ENCODE assay signal across 24 cellular contexts in the genomic region with DNA sequence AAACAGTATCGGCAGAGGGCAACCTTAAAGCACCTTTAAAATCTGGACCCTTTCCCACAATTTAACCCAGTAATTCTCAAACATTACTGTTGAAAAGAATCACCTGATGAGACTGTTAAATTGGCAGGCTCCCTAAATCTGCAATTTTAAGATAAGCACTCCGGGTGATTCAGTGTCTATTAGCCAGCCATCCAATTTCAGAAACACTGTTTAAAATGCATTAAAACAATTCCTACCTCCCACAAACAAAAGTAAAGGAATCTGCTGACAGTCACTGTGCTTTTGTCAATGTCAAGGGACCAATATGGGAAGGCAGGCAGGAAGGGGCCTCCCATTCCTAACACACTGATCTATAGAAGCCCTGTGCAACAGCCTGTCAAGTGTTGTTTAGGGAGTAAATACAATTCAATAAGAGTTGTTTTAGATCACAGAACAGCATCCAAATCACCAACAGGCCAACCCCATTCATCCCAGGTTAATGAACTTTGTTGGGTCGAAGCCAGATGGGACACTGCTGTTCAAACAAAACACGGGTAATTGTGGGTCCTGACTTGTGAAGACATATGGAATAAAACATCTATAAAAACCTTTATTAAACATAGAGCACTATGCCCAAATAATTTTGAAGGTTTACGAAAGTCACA. TPM values are rescaled to one million over a fixed set of nuclear protein-coding genes. Genes with fewer than 3 reads are reported as not detected.
DNase-seq lines count a peak whose midpoint lies in the region; ATAC-seq and TF ChIP-seq lines count a peak whose summit lies in the region.
"Had no signal": no experiment of that assay in that cellular context is flagged by ENCODE, and none has a peak within 500 bp of the region (broad histone marks: within the 10 kb centered on the region; RNA-seq: fewer than 3 reads in every experiment).

No MANE protein-coding gene starts in this region.

- H4K20me1 ChIP-seq in BLaER1 treated with 17β-estradiol and CSF1 and Interleukin-3, amounts not matched to agents 10 nM and 100 nM = peaks cover 25 to 69% (median 51%) of the 10 kb centered on the region in 11 experiments; a peak in 21 of 22 replicates

- peak overlapping the region; percentile 11 for H3K27ac Mint-ChIP-seq in activated CD8-positive, alpha-beta memory T cell treated with anti-CD3 and anti-CD28 coated beads, Interleukin-2, amount 10 ng/mL, durations not matched to agents 7 days and 5 days

- no peak overlapping the region for H3K4me3 ChIP-seq in BLaER1 treated with 17β-estradiol and CSF1 and Interleukin-3, amounts not matched to agents 10 nM and 100 nM
- H3K4me3 ChIP-seq in SK-N-MC = no peak overlapping the region; the same call in 1 of the 2 replicates
- H3K4me3 ChIP-seq: hepatocyte had no signal

- no peak overlapping the region for H3K4me3 Mint-ChIP-seq in activated CD8-positive, alpha-beta memory T cell treated with anti-CD3 and anti-CD28 coated beads, Interleukin-2, amount 10 ng/mL, durations not matched to agents 7 days and 5 days
- H3K4me3 Mint-ChIP-seq: CD14-positive monocyte had no signal

- H3K27me3 Mint-ChIP-seq in activated CD8-positive, alpha-beta memory T cell treated with anti-CD3 and anti-CD28 coated beads, Interleukin-2, amount 10 ng/mL, durations not matched to agents 7 days and 5 days = no peaks in the 10 kb centered on the region

- peaks cover 79% of the 10 kb centered on the region for H3K4me1 Mint-ChIP-seq in activated CD8-positive, alpha-beta memory T cell treated with anti-CD3 and anti-CD28 coated beads, Interleukin-2, amount 10 ng/mL, durations not matched to agents 7 days and 5 days

- peaks cover 23 to 36% (median 28%) of the 10 kb centered on the region in 11 experiments for H3K36me3 ChIP-seq in BLaER1 treated with 17β-estradiol and CSF1 and Interleukin-3, amounts not matched to agents 10 nM and 100 nM
- H3K36me3 ChIP-seq in SK-N-MC (ENCODE audit: insufficient read depth, low read length) = peaks cover 24% of the 10 kb centered on the region

- no peaks in the 10 kb centered on the region for H3K9me3 Mint-ChIP-seq in activated CD8-positive, alpha-beta memory T cell treated with anti-CD3 and anti-CD28 coated beads, Interleukin-2, amount 10 ng/mL, durations not matched to agents 7 days and 5 days (ENCODE audit: low read depth)
- H3K9me3 Mint-ChIP-seq: CD14-positive monocyte had no signal

- TF ChIP-seq POLR2A in erythroblast (IDR thresholded peaks at IDR 0.05; ENCODE audit: low read length) = no peak

- peaks cover 30% of the 10 kb centered on the region for H3K36me3 Mint-ChIP-seq in activated CD8-positive, alpha-beta memory T cell treated with anti-CD3 and anti-CD28 coated beads, Interleukin-2, amount 10 ng/mL, durations not matched to agents 7 days and 5 days

- no peaks in the 10 kb centered on the region for H3K9me3 ChIP-seq in BLaER1 treated with 17β-estradiol and CSF1 and Interleukin-3, amounts not matched to agents 10 nM and 100 nM (replicated peaks in 1 of 11)
- H3K9me3 ChIP-seq in SK-N-MC (ENCODE audit: low read depth, low read length) = no peaks in the 10 kb centered on the region

- no peaks in the 10 kb centered on the region for H3K27me3 ChIP-seq in BLaER1 treated with 17β-estradiol and CSF1 and Interleukin-3, amounts not matched to agents 10 nM and 100 nM
- H3K27me3 ChIP-seq: hepatocyte had no signal

- ATAC-seq in activated CD8-positive, alpha-beta memory T cell treated with anti-CD3 and anti-CD28 coated beads, Interleukin-2, amount 10 ng/mL, durations not matched to agents 7 days and 5 days = no peak
- ATAC-seq in HG03521 (IDR thresholded peaks at IDR 0.05; ENCODE audit: unreplicated experiment) = no peak
- ATAC-seq: SK-N-SH treated with all-trans-retinoic acid at 6 μM for 48 hours had no signal

- no peak overlapping the region for H3K9ac ChIP-seq in BLaER1 treated with 17β-estradiol and CSF1 and Interleukin-3, amounts not matched to agents 10 nM and 100 nM
- H3K9ac ChIP-seq in SK-N-MC (ENCODE audit: insufficient read length) = no peak overlapping the region

- no peak for DNase-seq in activated CD8-positive, alpha-beta memory T cell treated with anti-CD3 and anti-CD28 coated beads, Interleukin-2, amount 10 ng/mL, durations not matched to agents 7 days and 5 days
- DNase-seq in activated CD8-positive, alpha-beta memory T cell treated with anti-CD3 and anti-CD28 coated beads for 24 hours = no peak
- no peak for DNase-seq in SK-N-MC (ENCODE audit: low read depth, low spot score)
- peak; percentile 76 for DNase-seq in erythroblast (lab: John Stamatoyannopoulos, UW)
- no peak for DNase-seq in DMS53 treated with DMSO at 0.1 percent for 48 hours (lab: John Stamatoyannopoulos, UW; ENCODE audit: unreplicated experiment)
- no peak for DNase-seq in mesenteric fat pad (ENCODE audit: low spot score)
- DNase-seq: ACHN; activated CD4-positive, alpha-beta T cell treated with anti-CD3 and anti-CD28 coated beads for 4 hours; activated T-cell treated with anti-CD3 and anti-CD28 coated beads, Interleukin-2, amount 50 U/mL, for 1 hour; DMS153; foreskin fibroblast; GDM1; Kasumi-1; NCI-H1048; NCI-H446 treated with DMSO at 0.1 percent for 48 hours; stimulated activated CD4-positive, alpha-beta T cell treated with anti-CD3 and anti-CD28 coated beads, Interleukin-12 subunit alpha, Interleukin-12 subunit beta, amount 100 ng/mL, for 4 hours had no signal

- no peak overlapping the region for H3K27ac ChIP-seq in BLaER1 treated with 17β-estradiol and CSF1 and Interleukin-3, amounts not matched to agents 10 nM and 100 nM
- peak overlapping the region; percentile 82; the same call in 1 of the 2 replicates for H3K27ac ChIP-seq in SK-N-MC
- H3K27ac ChIP-seq: hepatocyte, RWPE1 had no signal

- H3K4me1 ChIP-seq in BLaER1 treated with 17β-estradiol and CSF1 and Interleukin-3, amounts not matched to agents 10 nM and 100 nM = peaks cover 77 to 98% (median 89%) of the 10 kb centered on the region in 10 experiments

- CTCF ChIA-PET in activated CD8-positive, alpha-beta memory T cell treated with anti-CD3 and anti-CD28 coated beads, Interleukin-2, amount 10 ng/mL, durations not matched to agents 7 days and 5 days (lab: Charles Lee) = interaction anchor here (1.7 kb wide), 1 partner anchor 11 kb away, joined by 7 read pairs; no protein-coding TSS in a partner anchor

- peak overlapping the region in 7 of 11 experiments; percentile 80 to 91 (median 84); a peak in 11 of 22 replicates for H3K4me2 ChIP-seq in BLaER1 treated with 17β-estradiol and CSF1 and Interleukin-3, amounts not matched to agents 10 nM and 100 nM
- H3K4me2 ChIP-seq: hepatocyte had no signal

RNA-seq across cellular contexts. Expression of a gene that starts 21.4 kb away (rescaled TPM):
- total RNA-seq in activated CD8-positive, alpha-beta memory T cell treated with anti-CD3 and anti-CD28 coated beads, Interleukin-2, amount 10 ng/mL, durations not matched to agents 7 days and 5 days = 10 to 100 TPM; 34.7 to 54.2 TPM
- total RNA-seq in mesenteric fat pad = 26.9 TPM

RNA-seq across cellular contexts. Expression of a gene that starts 37.9 kb away (rescaled TPM):
- total RNA-seq in activated CD8-positive, alpha-beta memory T cell treated with anti-CD3 and anti-CD28 coated beads, Interleukin-2, amount 10 ng/mL, durations not matched to agents 7 days and 5 days = not detected
- total RNA-seq in mesenteric fat pad = 0.29 TPM
- total RNA-seq: hepatocyte, HT1080, lower leg skin had no signal

Comparison
In these comparisons a context has a peak if more than half of its experiments do, and no peak if none do; other contexts are left out.
1. DNase-seq: peak in erythroblast (2 of 2); none in activated CD8-positive, alpha-beta memory T cell treated with anti-CD3 and anti-CD28 coated beads, Interleukin-2, amount 10 ng/mL, durations not matched to agents 7 days and 5 days (single experiment), activated CD8-positive, alpha-beta memory T cell treated with anti-CD3 and anti-CD28 coated beads for 24 hours (single experiment), SK-N-MC (single experiment), DMS53 treated with DMSO at 0.1 percent for 48 hours (single experiment) and mesenteric fat pad (single experiment).